In genomic region chr12:75137896-75138295, GRCh38 we compare ENCODE assay signal across 20 cellular contexts.
"Had no signal": no experiment of that assay in that cellular context is flagged by ENCODE, and none has a peak within 500 bp of the region (broad histone marks: within the 10 kb centered on the region; RNA-seq: fewer than 3 reads in every experiment).

No MANE protein-coding gene starts in this region.

- H3K36me3 ChIP-seq: gastroesophageal sphincter, right lobe of liver, tibial artery, upper lobe of left lung, uterus had no signal

- H3K9me3 ChIP-seq: gastroesophageal sphincter, psoas muscle, right lobe of liver, tibial artery, upper lobe of left lung, uterus had no signal

- H3K27me3 ChIP-seq: dorsolateral prefrontal cortex, gastroesophageal sphincter, right lobe of liver, tibial artery, upper lobe of left lung, uterus had no signal

- ATAC-seq: gastroesophageal sphincter; left colon; left ventricle myocardium superior; naive thymus-derived CD4-positive, alpha-beta T cell; psoas muscle; right lobe of liver; stimulated activated effector memory CD8-positive, alpha-beta T cell treated with anti-CD3 and anti-CD28 coated beads, Interleukin-12 subunit alpha, Interleukin-12 subunit beta, amount 100 ng/mL, for 72 hours; stimulated activated naive CD8-positive, alpha-beta T cell treated with anti-CD3 and anti-CD28 coated beads, Interleukin-15, Interleukin-2, amounts not matched to agents 100 U/mL and 50 U/mL, for 24 hours had no signal

- DNase-seq: cortex of kidney; dorsolateral prefrontal cortex; effector CD8-positive, alpha-beta T cell; foreskin fibroblast; left colon; left ventricle myocardium superior; naive thymus-derived CD4-positive, alpha-beta T cell; nephron progenitor cell; psoas muscle; retina; stimulated activated CD4-positive, alpha-beta T cell treated with anti-CD3 and anti-CD28 coated beads, Interleukin-4, amount 100 ng/mL, for 1 hour; stimulated activated CD8-positive, alpha-beta memory T cell treated with anti-CD3 and anti-CD28 coated beads, Interleukin-4, amount 100 ng/mL, for 48 hours; stimulated activated naive CD8-positive, alpha-beta T cell treated with anti-CD3 and anti-CD28 coated beads, Interleukin-15, Interleukin-2, amounts not matched to agents 100 U/mL and 50 U/mL, for 24 hours; tibial artery; uterus had no signal

- H3K4me3 ChIP-seq: dorsolateral prefrontal cortex, gastroesophageal sphincter, lung, psoas muscle, right lobe of liver, tibial artery, upper lobe of left lung, uterus had no signal
